7 cellular contexts compared by ENCODE assay signal in the genomic region with DNA sequence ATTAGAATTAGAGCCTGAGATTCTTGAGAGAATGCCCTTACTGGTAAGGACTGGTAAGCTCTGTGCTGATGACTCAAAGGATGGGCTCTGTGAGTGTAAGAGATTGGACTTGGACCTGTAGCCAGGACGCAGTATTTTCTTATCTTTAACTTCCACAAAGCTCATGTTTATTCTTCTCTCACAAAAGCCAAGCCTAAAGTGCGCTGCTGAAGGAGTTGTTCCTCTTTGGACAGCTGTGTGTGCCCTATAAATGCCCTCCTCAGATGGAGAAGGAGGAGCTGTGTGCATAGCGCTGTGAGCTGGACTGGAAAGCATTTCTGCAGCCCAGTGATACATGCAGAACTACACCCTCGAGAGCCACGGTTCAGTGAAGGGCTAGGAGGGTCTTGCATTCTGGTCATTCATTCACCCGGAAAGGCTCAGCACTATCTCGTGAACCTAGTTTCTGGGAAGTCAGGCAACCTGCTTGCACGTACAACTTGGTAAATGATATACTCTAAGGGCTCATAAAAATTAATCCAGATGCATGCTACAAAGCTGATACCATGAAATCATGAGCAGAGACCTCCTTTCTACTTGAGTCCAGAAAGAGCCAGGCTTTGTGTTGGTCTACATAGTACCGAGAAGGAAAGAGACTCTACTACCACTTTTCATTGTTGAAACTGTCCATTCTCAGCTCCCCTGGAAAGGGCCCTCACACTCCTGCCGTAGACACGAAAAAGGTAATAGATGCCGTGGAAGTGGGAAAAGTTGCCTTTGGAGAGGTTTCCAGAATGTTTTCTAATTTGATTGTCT.
DNase-seq lines count a peak whose midpoint lies in the region; ATAC-seq and TF ChIP-seq lines count a peak whose summit lies in the region.

No MANE protein-coding gene starts in this region.

- no peak for TF ChIP-seq CTCF in left lung (IDR thresholded peaks at IDR 0.05)
- no peak for TF ChIP-seq CTCF in BE2C (IDR thresholded peaks at IDR 0.05; ENCODE audit: low read depth, low read length)

- H3K4me1 ChIP-seq in left lung (peaks cover 10% of the 10 kb centered on the region in 2 donors), BE2C (no peaks in the 10 kb centered on the region)

- H3K36me3 ChIP-seq in left lung (no peaks in the 10 kb centered on the region), BE2C (no peaks in the 10 kb centered on the region)

- H3K4me3 ChIP-seq in left lung (no peak overlapping the region), BE2C (ENCODE audit: low read depth, low read length) (no peak overlapping the region)

- H3K27me3 ChIP-seq in left lung (no peaks in the 10 kb centered on the region), BE2C (no peaks in the 10 kb centered on the region)

- peak; percentile 96 for ATAC-seq in GM18907 (IDR thresholded peaks at IDR 0.05; ENCODE audit: unreplicated experiment)
- ATAC-seq in HG03066 (IDR thresholded peaks at IDR 0.05; ENCODE audit: low read depth, unreplicated experiment) = peak; percentile 86
- peak; percentile 97 for ATAC-seq in left lung

- DNase-seq in RKO (ENCODE audit: low spot score) = peak; percentile 40
- DNase-seq in left lung = peak in 1 of 2 donors; percentile 56
- no peak for DNase-seq in activated CD4-positive, CD25-positive, alpha-beta regulatory T cell (lab: John Stamatoyannopoulos, UW)
- DNase-seq in BE2C = no peak
- no peak for DNase-seq in activated CD4-positive, alpha-beta T cell treated with anti-CD3 and anti-CD28 coated beads, Interleukin-2, amount 50 U/mL, for 48 hours

- H3K9me3 ChIP-seq in left lung (no peaks in the 10 kb centered on the region), BE2C (no peaks in the 10 kb centered on the region)

- no peak overlapping the region for H3K27ac ChIP-seq in left lung

- intact Hi-C loops in left lung (cut with DNase I) = no loop called here
